ENCODE assay signal across 8 cellular contexts in genomic region chr10:43362191-43362839, GRCh38.
DNase-seq lines count a peak whose midpoint lies in the region; ATAC-seq lines count a peak whose summit lies in the region.

No MANE protein-coding gene starts in this region.

- peaks cover 19% of the 10 kb centered on the region for H3K36me3 Mint-ChIP-seq in effector memory CD8-positive, alpha-beta T cell (ENCODE audit: insufficient read depth)

- DNase-seq in SIG-M5 treated with dmso at 0.1 percent for 504 hours (lab: John Stamatoyannopoulos, UW; ENCODE audit: unreplicated experiment) (peak; percentile 78), SIG-M5 (lab: John Stamatoyannopoulos, UW) (no peak), NCI-H345 (lab: John Stamatoyannopoulos, UW) (peak; percentile 96), medulla oblongata (ENCODE audit: extremely low spot score) (peak; percentile 93)
- peak; percentile 83 to 96 for DNase-seq in activated CD8-positive, alpha-beta memory T cell treated with anti-CD3 and anti-CD28 coated beads for 4 hours (ENCODE audit: low read depth in 2 of 2)
- peak; percentile 89 to 95 (median 94) for DNase-seq in effector memory CD8-positive, alpha-beta T cell
- DNase-seq in stimulated activated CD4-positive, alpha-beta T cell treated with anti-CD3 and anti-CD28 coated beads, TNF-alpha, amount 100 ng/mL, for 4 hours (ENCODE audit: low read depth in 3 of 3) = peak; percentile 94 to 98 (median 94)

- H3K9me3 Mint-ChIP-seq in effector memory CD8-positive, alpha-beta T cell = no peaks in the 10 kb centered on the region

- ATAC-seq in HG03097 (IDR thresholded peaks at IDR 0.05; ENCODE audit: low FRiP score, unreplicated experiment) = peak; percentile 99
- peak; percentile 96 for ATAC-seq in effector memory CD8-positive, alpha-beta T cell (replicated peaks)

- H3K27me3 Mint-ChIP-seq in effector memory CD8-positive, alpha-beta T cell = no peaks in the 10 kb centered on the region

- H3K4me1 Mint-ChIP-seq in effector memory CD8-positive, alpha-beta T cell (ENCODE audit: low read depth in 2 of 2) = peaks cover 18 to 23% of the 10 kb centered on the region in 2 donors

- peak overlapping the region; percentile 94 to 95 for H3K27ac Mint-ChIP-seq in effector memory CD8-positive, alpha-beta T cell

- peak overlapping the region; percentile 90 to 94 for H3K4me3 Mint-ChIP-seq in effector memory CD8-positive, alpha-beta T cell
